In the genomic region with DNA sequence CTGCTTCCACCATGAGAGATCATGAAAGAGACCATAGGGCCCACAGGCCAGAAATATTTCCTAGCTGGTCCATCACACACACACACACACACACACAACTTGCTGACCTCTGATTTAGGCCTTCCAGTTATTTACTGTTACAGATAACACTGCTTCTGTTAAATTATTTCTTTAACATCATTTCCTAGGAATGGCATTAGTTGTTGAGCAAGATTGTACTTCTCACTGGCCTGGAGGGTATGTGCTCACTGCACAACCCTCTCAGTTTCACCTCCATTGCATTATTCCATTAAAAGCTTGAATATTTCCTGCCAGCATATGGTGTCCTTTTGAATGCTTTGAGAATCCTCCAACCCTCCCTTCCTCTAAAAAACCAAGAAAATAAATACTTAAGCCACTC, we compare ENCODE assay signal across 14 cellular contexts.
DNase-seq lines count a peak whose midpoint lies in the region; ATAC-seq lines count a peak whose summit lies in the region.
"Had no signal": no experiment of that assay in that cellular context is flagged by ENCODE, and none has a peak within 500 bp of the region (broad histone marks: within the 10 kb centered on the region; RNA-seq: fewer than 3 reads in every experiment).

No MANE protein-coding gene starts in this region.

- H3K36me3 Mint-ChIP-seq in activated CD8-positive, alpha-beta memory T cell treated with anti-CD3 and anti-CD28 coated beads, Interleukin-2, amount 10 ng/mL, durations not matched to agents 7 days and 5 days, result peaks cover 55% of the 10 kb centered on the region

- CTCF ChIA-PET in activated CD8-positive, alpha-beta memory T cell treated with anti-CD3 and anti-CD28 coated beads, Interleukin-2, amount 10 ng/mL, durations not matched to agents 7 days and 5 days (lab: Charles Lee), result interaction anchor here (1.4 to 1.7 kb wide), 4 partner anchors 9 to 170 kb away, joined by 3 to 9 read pairs (median 4); no protein-coding TSS in a partner anchor

- no peak overlapping the region for H3K9ac ChIP-seq in stomach smooth muscle (ENCODE audit: low read length in 2 of 2)

- no peak overlapping the region for H3K4me3 ChIP-seq in stomach smooth muscle (ENCODE audit: low read length in 2 of 2)
- H3K4me3 ChIP-seq: spleen, uterus had no signal

- H3K9me3 Mint-ChIP-seq in activated CD8-positive, alpha-beta memory T cell treated with anti-CD3 and anti-CD28 coated beads, Interleukin-2, amount 10 ng/mL, durations not matched to agents 7 days and 5 days (ENCODE audit: low read depth), result no peaks in the 10 kb centered on the region
- H3K9me3 Mint-ChIP-seq: activated CD4-positive, alpha-beta T cell treated with anti-CD3 and anti-CD28 coated beads, Interleukin-2, amount 10 ng/mL, durations not matched to agents 7 days and 5 days; dendritic cell treated with granulocyte-macrophage colony-stimulating factor and Interleukin-4, amounts not matched to agents 40 ng/mL and 50 ng/mL, for 4 days; nephron had no signal

- no peak for ATAC-seq in activated CD8-positive, alpha-beta memory T cell treated with anti-CD3 and anti-CD28 coated beads, Interleukin-2, amount 10 ng/mL, durations not matched to agents 7 days and 5 days
- no peak for ATAC-seq in GM21723 (IDR thresholded peaks at IDR 0.05; ENCODE audit: unreplicated experiment)
- no peak for ATAC-seq in GM19324 (IDR thresholded peaks at IDR 0.05; ENCODE audit: low FRiP score, unreplicated experiment)
- ATAC-seq: left cardiac atrium had no signal

- peak overlapping the region; percentile 75 for H3K27ac ChIP-seq in stomach smooth muscle (ENCODE audit: low read length)

- H3K9me3 ChIP-seq in stomach smooth muscle (ENCODE audit: control insufficient read depth in 2 of 2, low read length in 2 of 2), result no peaks in the 10 kb centered on the region
- H3K9me3 ChIP-seq: spleen, uterus had no signal

- H3K4me3 Mint-ChIP-seq in activated CD8-positive, alpha-beta memory T cell treated with anti-CD3 and anti-CD28 coated beads, Interleukin-2, amount 10 ng/mL, durations not matched to agents 7 days and 5 days, result no peak overlapping the region
- H3K4me3 Mint-ChIP-seq: activated CD4-positive, alpha-beta T cell treated with anti-CD3 and anti-CD28 coated beads, Interleukin-2, amount 10 ng/mL, durations not matched to agents 7 days and 5 days; dendritic cell treated with granulocyte-macrophage colony-stimulating factor and Interleukin-4, amounts not matched to agents 40 ng/mL and 50 ng/mL, for 4 days; nephron had no signal

- peaks cover 71% of the 10 kb centered on the region for H3K4me1 ChIP-seq in stomach smooth muscle (ENCODE audit: control insufficient read depth, insufficient read depth, low read length)

- H3K27ac Mint-ChIP-seq in activated CD8-positive, alpha-beta memory T cell treated with anti-CD3 and anti-CD28 coated beads, Interleukin-2, amount 10 ng/mL, durations not matched to agents 7 days and 5 days, result peak overlapping the region; percentile 44
- H3K27ac Mint-ChIP-seq: activated CD4-positive, alpha-beta T cell treated with anti-CD3 and anti-CD28 coated beads, Interleukin-2, amount 10 ng/mL, durations not matched to agents 7 days and 5 days; dendritic cell treated with granulocyte-macrophage colony-stimulating factor and Interleukin-4, amounts not matched to agents 40 ng/mL and 50 ng/mL, for 4 days; nephron had no signal

- no peak for DNase-seq in activated CD8-positive, alpha-beta memory T cell treated with anti-CD3 and anti-CD28 coated beads, Interleukin-2, amount 10 ng/mL, durations not matched to agents 7 days and 5 days
- no peak for DNase-seq in activated CD8-positive, alpha-beta memory T cell treated with anti-CD3 and anti-CD28 coated beads, Interleukin-2, amount 50 U/mL, for 4 hours
- DNase-seq in NCI-H69 (lab: John Stamatoyannopoulos, UW) (peak; percentile 83), fibroblast of gingiva (ENCODE audit: low read depth) (peak; percentile 71), NCI-H748 treated with DMSO at 0.1 percent for 48 hours (lab: John Stamatoyannopoulos, UW) (no peak)
- DNase-seq: activated CD4-positive, alpha-beta T cell treated with anti-CD3 and anti-CD28 coated beads, Interleukin-2, amount 10 ng/mL, durations not matched to agents 7 days and 5 days; left cardiac atrium; uterus had no signal

- peaks cover 33 to 47% of the 10 kb centered on the region in 2 donors for H3K36me3 ChIP-seq in stomach smooth muscle (ENCODE audit: control insufficient read depth in 2 of 2, insufficient read depth in 2 of 2, low read length in 2 of 2)
- H3K36me3 ChIP-seq: uterus had no signal

- H3K27me3 Mint-ChIP-seq in activated CD8-positive, alpha-beta memory T cell treated with anti-CD3 and anti-CD28 coated beads, Interleukin-2, amount 10 ng/mL, durations not matched to agents 7 days and 5 days, result no peaks in the 10 kb centered on the region
- H3K27me3 Mint-ChIP-seq: activated CD4-positive, alpha-beta T cell treated with anti-CD3 and anti-CD28 coated beads, Interleukin-2, amount 10 ng/mL, durations not matched to agents 7 days and 5 days; dendritic cell treated with granulocyte-macrophage colony-stimulating factor and Interleukin-4, amounts not matched to agents 40 ng/mL and 50 ng/mL, for 4 days had no signal

- peaks cover 15% of the 10 kb centered on the region for H3K4me1 Mint-ChIP-seq in activated CD8-positive, alpha-beta memory T cell treated with anti-CD3 and anti-CD28 coated beads, Interleukin-2, amount 10 ng/mL, durations not matched to agents 7 days and 5 days

- H3K27me3 ChIP-seq in stomach smooth muscle (ENCODE audit: control insufficient read depth in 1 of 2, insufficient read depth in 2 of 2, low read length in 2 of 2), result no peaks in the 10 kb centered on the region
- H3K27me3 ChIP-seq: uterus had no signal

Comparison
In these comparisons a context has a peak if more than half of its experiments do, and no peak if none do; other contexts are left out.
1. DNase-seq: peak in NCI-H69 (single experiment) and fibroblast of gingiva (single experiment); none in activated CD8-positive, alpha-beta memory T cell treated with anti-CD3 and anti-CD28 coated beads, Interleukin-2, amount 10 ng/mL, durations not matched to agents 7 days and 5 days (single experiment), activated CD8-positive, alpha-beta memory T cell treated with anti-CD3 and anti-CD28 coated beads, Interleukin-2, amount 50 U/mL, for 4 hours (single experiment) and NCI-H748 treated with DMSO at 0.1 percent for 48 hours (single experiment).